ENCODE assay signal across 6 cellular contexts in genomic region chr6:146657432-146657831, GRCh38. TPM values are rescaled to one million over a fixed set of nuclear protein-coding genes. Genes with fewer than 3 reads are reported as not detected.
"Had no signal": no experiment of that assay in that cellular context is flagged by ENCODE, and none has a peak within 500 bp of the region (broad histone marks: within the 10 kb centered on the region; RNA-seq: fewer than 3 reads in every experiment).

No MANE protein-coding gene starts in this region.

- H3K4me2 ChIP-seq: GM23338 had no signal

- H3K27ac Mint-ChIP-seq: GM23338 had no signal

- DNase-seq: H9, HCEC 1CT, IMR-90 had no signal

- ATAC-seq: GM23338, K562 had no signal

- H3K4me1 Mint-ChIP-seq: GM23338, H9 had no signal

- H3K4me3 ChIP-seq: GM23338, K562 had no signal

- H3K4me3 Mint-ChIP-seq: GM23338, H9 had no signal

RNA-seq across cellular contexts. Expression of gene ADGB, which starts 58.7 kb away (rescaled TPM):
- polyA plus RNA-seq: GM23338, H1, IMR-90, K562 had no signal
